ENCODE assay signal across 13 cellular contexts in genomic region chr9:134778156-134778555, GRCh38.
A peak's percentile ranks its signal among the peaks of the same experiment; 100 is the strongest.
DNase-seq lines count a peak whose midpoint lies in the region; TF ChIP-seq lines count a peak whose summit lies in the region.
"Had no signal": no experiment of that assay in that cellular context is flagged by ENCODE, and none has a peak within 500 bp of the region (broad histone marks: within the 10 kb centered on the region; RNA-seq: fewer than 3 reads in every experiment).

No MANE protein-coding gene starts in this region.

- no peak overlapping the region for H3K4me2 ChIP-seq in neuronal stem cell (ENCODE audit: insufficient read depth, low read length, poor library complexity, severe bottlenecking)

- H3K4me3 ChIP-seq in astrocyte of the spinal cord (ENCODE audit: low read depth, low read length): no peak overlapping the region
- no peak overlapping the region for H3K4me3 ChIP-seq in neuronal stem cell (ENCODE audit: low read length in 2 of 2)
- H3K4me3 ChIP-seq: SK-N-MC had no signal

- H3K9ac ChIP-seq in neuronal stem cell (ENCODE audit: low read depth, low read length, poor library complexity): peak overlapping the region; percentile 33

- no peak overlapping the region for H2BK5ac ChIP-seq in neuronal stem cell (ENCODE audit: low read length)

- peak; percentile 79 for DNase-seq in NCI-H2171 treated with DMSO at 0.1 percent for 48 hours (lab: John Stamatoyannopoulos, UW)
- peak; percentile 43 for DNase-seq in astrocyte of the spinal cord (ENCODE audit: low read depth, low spot score)
- DNase-seq in neuronal stem cell (ENCODE audit: low spot score): no peak
- DNase-seq in activated gamma-delta T cell treated with Interleukin-2 at 50 U/mL for 16 hours: no peak
- DNase-seq in stimulated activated CD8-positive, alpha-beta memory T cell treated with anti-CD3 and anti-CD28 coated beads, Interleukin-4, amount 100 ng/mL, for 48 hours: no peak
- DNase-seq in cardiac septum (ENCODE audit: low spot score): no peak
- no peak for DNase-seq in ecto neural progenitor cell (ENCODE audit: low spot score)
- DNase-seq: CD8-positive, alpha-beta memory T cell; NCI-H1417 treated with DMSO at 0.1 percent for 48 hours; NCI-H2029; NCI-H510A treated with DMSO at 0.1 percent for 48 hours; NK-92 treated with Interleukin-12 subunit alpha and Interleukin-12 subunit beta, amount 100 ng/mL, for 24 hours had no signal

- H4K91ac ChIP-seq in neuronal stem cell (ENCODE audit: low read depth, low read length, poor library complexity): no peak overlapping the region

- peaks cover 0 to 3% of the 10 kb centered on the region in 2 donors for H3K4me1 ChIP-seq in neuronal stem cell (ENCODE audit: control insufficient read depth in 2 of 2, insufficient read depth in 1 of 2, low read depth in 1 of 2, low read length in 2 of 2)

- H4K8ac ChIP-seq in neuronal stem cell (ENCODE audit: low read depth, low read length): no peak overlapping the region

- no peaks in the 10 kb centered on the region for H3K79me1 ChIP-seq in neuronal stem cell (ENCODE audit: low read depth, low read length)

- TF ChIP-seq CTCF in astrocyte of the spinal cord (IDR thresholded peaks at IDR 0.05; ENCODE audit: low read depth, low read length): no peak

- H2BK12ac ChIP-seq in neuronal stem cell (ENCODE audit: low read length): peak overlapping the region; percentile 46

- H3K9me3 ChIP-seq in neuronal stem cell (replicated peaks in 1 of 2; ENCODE audit: control insufficient read depth in 2 of 2, insufficient read depth in 1 of 2, low read depth in 1 of 2, low read length in 2 of 2): no peaks in the 10 kb centered on the region

- H3K14ac ChIP-seq in neuronal stem cell (ENCODE audit: low read length): peak overlapping the region; percentile 60

- in situ Hi-C loops in astrocyte of the spinal cord (cut with HindIII; ENCODE audit: low sequenced_read_pairs): no loop called here

- H3K27ac ChIP-seq in neuronal stem cell (replicated peaks; ENCODE audit: low read length): no peak overlapping the region
- H3K27ac ChIP-seq: SK-N-MC had no signal

- no peak overlapping the region for H3K4ac ChIP-seq in neuronal stem cell (ENCODE audit: low read length)

- peaks cover 0 to 40% (median 0%) of the 10 kb centered on the region in 3 experiments for H3K27me3 ChIP-seq in neuronal stem cell (ENCODE audit: control insufficient read depth in 3 of 3, insufficient read depth in 3 of 3, low read depth in 1 of 3, low read length in 3 of 3)

- H2BK15ac ChIP-seq in neuronal stem cell (ENCODE audit: low read length): no peak overlapping the region

- H3K36me3 ChIP-seq in neuronal stem cell (replicated peaks in 1 of 2; ENCODE audit: control insufficient read depth in 2 of 2, insufficient read depth in 2 of 2, low read length in 2 of 2): no peaks in the 10 kb centered on the region

- WGBS in neuronal stem cell (ENCODE audit: extremely low coverage in 2 of 2, insufficient read length in 2 of 2, insufficient replicate concordance in 1 of 2), 2 donors: no CpG with 5 or more reads among the region's 13 CpGs

- peak overlapping the region; percentile 90 for H2AK5ac ChIP-seq in neuronal stem cell (ENCODE audit: low read depth, low read length)

- peak overlapping the region; percentile 30 for H3K23ac ChIP-seq in neuronal stem cell (ENCODE audit: low read depth, low read length, poor library complexity)

- intact Hi-C loops in cardiac septum (cut with DNase I): loop anchor here (2.0 kb wide), 1 partner anchor 635 kb away; no protein-coding TSS in a partner anchor

- peak overlapping the region; percentile 75 for H3K18ac ChIP-seq in neuronal stem cell (ENCODE audit: low read length)

- H2AFZ ChIP-seq in neuronal stem cell (ENCODE audit: low read length): no peak overlapping the region

- H2BK120ac ChIP-seq in neuronal stem cell (ENCODE audit: low read depth, low read length): no peak overlapping the region

Comparison
In these comparisons a context has a peak if more than half of its experiments do, and no peak if none do; other contexts are left out.
1. DNase-seq: peak in NCI-H2171 treated with DMSO at 0.1 percent for 48 hours (single experiment) and astrocyte of the spinal cord (single experiment); none in neuronal stem cell (single experiment), activated gamma-delta T cell treated with Interleukin-2 at 50 U/mL for 16 hours (single experiment), stimulated activated CD8-positive, alpha-beta memory T cell treated with anti-CD3 and anti-CD28 coated beads, Interleukin-4, amount 100 ng/mL, for 48 hours (single experiment), cardiac septum (single experiment) and ecto neural progenitor cell (single experiment).